ENCODE assay signal across 10 cellular contexts in the genomic region with DNA sequence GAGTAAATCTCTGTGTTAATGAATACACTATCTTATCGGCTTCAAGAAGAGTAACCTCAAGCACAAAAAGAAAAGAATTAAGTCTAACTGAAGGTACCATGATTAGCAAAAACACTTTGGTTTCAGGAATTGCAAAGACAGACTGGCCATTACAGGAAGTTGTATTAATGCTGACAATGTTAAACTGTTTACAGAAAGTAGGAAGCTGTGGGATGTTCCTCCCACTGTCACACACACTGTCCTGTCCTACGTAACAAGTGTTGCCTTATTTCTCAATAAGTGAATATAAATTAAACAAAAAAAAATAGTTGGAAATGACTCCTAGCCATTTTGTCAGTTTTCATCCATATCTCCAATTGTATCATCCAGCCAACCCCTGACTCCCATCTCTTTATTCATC. TPM values are rescaled to one million over a fixed set of nuclear protein-coding genes. Genes with fewer than 3 reads are reported as not detected.
DNase-seq lines count a peak whose midpoint lies in the region; ATAC-seq, FAIRE-seq and TF ChIP-seq lines count a peak whose summit lies in the region.
"Had no signal": no experiment of that assay in that cellular context is flagged by ENCODE, and none has a peak within 500 bp of the region (broad histone marks: within the 10 kb centered on the region; RNA-seq: fewer than 3 reads in every experiment).

No MANE protein-coding gene starts in this region.

- CTCF ChIA-PET in HEK293 (lab: Yijun Ruan, JAX): interaction anchor here (0.5 to 1.6 kb wide), 5 partner anchors 12 to 89 kb away, joined by 3 to 8 read pairs (median 4); partner anchors contain the start of gene RGS9

- no peak for FAIRE-seq in frontal cortex (lab: Jason Lieb, UNC)
- FAIRE-seq: G401.6 had no signal

- H3K4me3 ChIP-seq in HEK293 (ENCODE audit: low read depth, low read length) (no peak overlapping the region), SJSA1 (no peak overlapping the region), gastrocnemius medialis (no peak overlapping the region)

- in situ Hi-C loops in gastrocnemius medialis (cut with MboI; ENCODE audit: low sequenced_read_pairs in 4 of 4): no loop called here

- H3K27me3 ChIP-seq in SJSA1 (replicated peaks) (no peaks in the 10 kb centered on the region), gastrocnemius medialis (no peaks in the 10 kb centered on the region)

- no peaks in the 10 kb centered on the region for H3K9me3 ChIP-seq in HEK293 (ENCODE audit: control insufficient read depth, insufficient read depth, low read depth, low read length)
- H3K9me3 ChIP-seq in SJSA1 (replicated peaks): no peaks in the 10 kb centered on the region
- H3K9me3 ChIP-seq in gastrocnemius medialis: no peaks in the 10 kb centered on the region

- H3K36me3 ChIP-seq in HEK293 (ENCODE audit: control insufficient read depth in 2 of 2, insufficient read depth in 1 of 2, low read length in 2 of 2) (peaks cover 69 to 74% of the 10 kb centered on the region in 2 experiments), SJSA1 (peaks cover 79% of the 10 kb centered on the region), gastrocnemius medialis (peaks cover 0 to 36% of the 10 kb centered on the region in 2 donors)

- intact Hi-C loops in left cardiac atrium (cut with DNase I): no loop called here
- intact Hi-C loops in gastrocnemius medialis (cut with DNase I; ENCODE audit: low total_unique reads): no loop called here

- TF ChIP-seq CTCF in HEK293 (tag by site-specific recombination; IDR thresholded peaks at IDR 0.05): no peak
- TF ChIP-seq CTCF in gastrocnemius medialis (IDR thresholded peaks at IDR 0.05 in 4 of 5, conservative IDR thresholded peaks at IDR 0.05 in 1 of 5): no peak
- no peak for TF ChIP-seq CTCF in GM10266 (IDR thresholded peaks at IDR 0.05; ENCODE audit: control insufficient read depth, insufficient read depth, low read depth, missing control alignments)

- no peak for DNase-seq in SJSA1 (ENCODE audit: low read depth in 1 of 2, low spot score in 2 of 2)
- DNase-seq in left cardiac atrium: no peak
- no peak for DNase-seq in gastrocnemius medialis
- DNase-seq in GM10266 (ENCODE audit: extremely low spot score): no peak
- DNase-seq in frontal cortex (ENCODE audit: low spot score in 2 of 2): no peak
- no peak for DNase-seq in HuH-7.5 (ENCODE audit: low spot score)
- DNase-seq in DMS153 (lab: John Stamatoyannopoulos, UW): no peak
- DNase-seq: activated gamma-delta T cell had no signal

- POLR2A ChIA-PET in HEK293 (lab: Yijun Ruan, JAX): interaction anchor here (0.8 to 1.3 kb wide), 2 partner anchors 9 to 72 kb away, joined by 3 read pairs; partner anchors contain the start of gene GNA13

- H3K27ac ChIP-seq in HEK293 (ENCODE audit: extremely low read depth, low read depth, low read length) (no peak overlapping the region), SJSA1 (0 out of 2 replicates have a peak overlapping the region, but pooled peaks have one; percentile 7), gastrocnemius medialis (peak overlapping the region; percentile 49 to 67 (median 60))

- peak in 1 of 2 donors; percentile 18 for TF ChIP-seq POLR2A in gastrocnemius medialis (IDR thresholded peaks at IDR 0.05)

- ATAC-seq in left cardiac atrium (peak; percentile 59 to 73), gastrocnemius medialis (no peak)

- H3K4me1 ChIP-seq in HEK293 (ENCODE audit: control insufficient read depth, insufficient read depth, low read length) (peaks cover 6% of the 10 kb centered on the region), SJSA1 (replicated peaks) (peaks cover 23% of the 10 kb centered on the region), gastrocnemius medialis (peaks cover 62 to 65% of the 10 kb centered on the region in 2 donors)

TF ChIP-seq in HEK293, 187 proteins besides CTCF, POLR2A, EP300 and RAD21:
- TF ChIP-seq ZNF155 (tag by site-specific recombination; IDR thresholded peaks at IDR 0.05) (no peak), ZFHX2 (tag by site-specific recombination; conservative IDR thresholded peaks at IDR 0.05) (peak; percentile 44), EGR2 (tag by site-specific recombination; IDR thresholded peaks at IDR 0.05; ENCODE audit: low read depth) (peak; percentile 34; the same call in 1 of the 2 replicates)

RNA-seq across cellular contexts. Expression of gene GNA13, which starts 8.6 kb away (rescaled TPM):
- total RNA-seq in SJSA1 (2014; rRNA removed; shearing (Covaris generic)): 102 and 118 TPM in 2 replicates
- total RNA-seq in left cardiac atrium (10 to 100 TPM; 24.6 to 25.9 TPM), gastrocnemius medialis (100 to 1,000 TPM in 3 of 4 donors, 10 to 100 TPM in 1; 87.7 to 146 (median 103) TPM), frontal cortex (76.6 TPM)

Comparison
In these comparisons a context has a peak if more than half of its experiments do, and no peak if none do; other contexts are left out.
1. ATAC-seq: peak in left cardiac atrium (2 of 2); none in gastrocnemius medialis (0 of 2).